1 cellular context compared by ENCODE assay signal in genomic region chr18:79429785-79430281, GRCh38.
A peak's percentile ranks its signal among the peaks of the same experiment; 100 is the strongest.
TF ChIP-seq lines count a peak whose summit lies in the region.

No MANE protein-coding gene starts in this region.

TF ChIP-seq in K562, 482 proteins besides CTCF, POLR2A, EP300 and RAD21 (continued from another document and continues in another):
- TF ChIP-seq TSHZ1 (CRISPR knock-in tag; IDR thresholded peaks at IDR 0.05) (no peak), NR2C1 (IDR thresholded peaks at IDR 0.05) (no peak), NR2C1 (tag; IDR thresholded peaks at IDR 0.05) (no peak), RBM17 (IDR thresholded peaks at IDR 0.05; ENCODE audit: borderline replicate concordance, low read depth, low read length) (no peak), TFE3 (CRISPR knock-in tag; IDR thresholded peaks at IDR 0.05) (no peak), IRF1 (CRISPR knock-in tag; IDR thresholded peaks at IDR 0.05; ENCODE audit: borderline replicate concordance) (no peak), DMBX1 (CRISPR knock-in tag; IDR thresholded peaks at IDR 0.05; ENCODE audit: borderline replicate concordance) (0 out of 2 replicates have a peak, but pooled peaks have one; percentile 30), KAT7 (CRISPR knock-in tag; IDR thresholded peaks at IDR 0.05; ENCODE audit: borderline replicate concordance) (no peak), ZNF778 (CRISPR knock-in tag; IDR thresholded peaks at IDR 0.05) (no peak), ZBTB1 (CRISPR knock-in tag; IDR thresholded peaks at IDR 0.05; ENCODE audit: borderline replicate concordance, low read depth) (no peak), TAF7 (tag; IDR thresholded peaks at IDR 0.05) (no peak), SMAD2 (IDR thresholded peaks at IDR 0.05; ENCODE audit: low read depth, low read length) (no peak), SMAD3 (CRISPR knock-in tag; conservative IDR thresholded peaks at IDR 0.05) (no peak), DIDO1 (tag; IDR thresholded peaks at IDR 0.05; ENCODE audit: low read depth) (no peak), TCF7L2 (IDR thresholded peaks at IDR 0.05; ENCODE audit: low read depth, low read length) (no peak), RFX7 (CRISPR knock-in tag; IDR thresholded peaks at IDR 0.05) (no peak), POLR3A (IDR thresholded peaks at IDR 0.05; ENCODE audit: borderline replicate concordance, extremely low read depth, insufficient read depth, insufficient read length) (no peak), CEBPZ (IDR thresholded peaks at IDR 0.05; ENCODE audit: borderline replicate concordance, low read depth, low read length) (no peak), ZNF551 (CRISPR knock-in tag; IDR thresholded peaks at IDR 0.05) (no peak), HNRNPH1 (optimal IDR thresholded peaks at IDR 0.05; ENCODE audit: low read depth, low read length) (no peak), HDAC1 (IDR thresholded peaks at IDR 0.05) (peak in 1 of 2 experiments; percentile 37; a peak in 1 of 4 replicates), LEF1 (IDR thresholded peaks at IDR 0.05) (peak; percentile 24; the same call in 1 of the 2 replicates), JUND (IDR thresholded peaks at IDR 0.05; ENCODE audit: borderline replicate concordance, low read depth, low read length) (no peak), JUND (tag; IDR thresholded peaks at IDR 0.05; ENCODE audit: borderline replicate concordance, low read depth, low read length) (no peak), BHLHE40 (IDR thresholded peaks at IDR 0.05; ENCODE audit: low read length) (peak; percentile 58; the same call in 1 of the 2 replicates), CXXC5 (CRISPR knock-in tag; IDR thresholded peaks at IDR 0.05) (peak; percentile 34), ZBTB12 (CRISPR knock-in tag; IDR thresholded peaks at IDR 0.05) (no peak), PHF21A (IDR thresholded peaks at IDR 0.05; ENCODE audit: borderline replicate concordance, low read depth) (no peak), ZNF830 (CRISPR knock-in tag; IDR thresholded peaks at IDR 0.05) (no peak), NR1H2 (CRISPR knock-in tag; IDR thresholded peaks at IDR 0.05) (no peak)
- TF ChIP-seq, protein P1, sequence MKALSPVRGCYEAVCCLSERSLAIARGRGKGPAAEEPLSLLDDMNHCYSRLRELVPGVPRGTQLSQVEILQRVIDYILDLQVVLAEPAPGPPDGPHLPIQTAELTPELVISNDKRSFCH (CRISPR knock-in tag; IDR thresholded peaks at IDR 0.05) = no peak
- TF ChIP-seq, protein P1 (tag; IDR thresholded peaks at IDR 0.05) = peak; percentile 32; the same call in 1 of the 2 replicates
- TF ChIP-seq, protein P2, sequence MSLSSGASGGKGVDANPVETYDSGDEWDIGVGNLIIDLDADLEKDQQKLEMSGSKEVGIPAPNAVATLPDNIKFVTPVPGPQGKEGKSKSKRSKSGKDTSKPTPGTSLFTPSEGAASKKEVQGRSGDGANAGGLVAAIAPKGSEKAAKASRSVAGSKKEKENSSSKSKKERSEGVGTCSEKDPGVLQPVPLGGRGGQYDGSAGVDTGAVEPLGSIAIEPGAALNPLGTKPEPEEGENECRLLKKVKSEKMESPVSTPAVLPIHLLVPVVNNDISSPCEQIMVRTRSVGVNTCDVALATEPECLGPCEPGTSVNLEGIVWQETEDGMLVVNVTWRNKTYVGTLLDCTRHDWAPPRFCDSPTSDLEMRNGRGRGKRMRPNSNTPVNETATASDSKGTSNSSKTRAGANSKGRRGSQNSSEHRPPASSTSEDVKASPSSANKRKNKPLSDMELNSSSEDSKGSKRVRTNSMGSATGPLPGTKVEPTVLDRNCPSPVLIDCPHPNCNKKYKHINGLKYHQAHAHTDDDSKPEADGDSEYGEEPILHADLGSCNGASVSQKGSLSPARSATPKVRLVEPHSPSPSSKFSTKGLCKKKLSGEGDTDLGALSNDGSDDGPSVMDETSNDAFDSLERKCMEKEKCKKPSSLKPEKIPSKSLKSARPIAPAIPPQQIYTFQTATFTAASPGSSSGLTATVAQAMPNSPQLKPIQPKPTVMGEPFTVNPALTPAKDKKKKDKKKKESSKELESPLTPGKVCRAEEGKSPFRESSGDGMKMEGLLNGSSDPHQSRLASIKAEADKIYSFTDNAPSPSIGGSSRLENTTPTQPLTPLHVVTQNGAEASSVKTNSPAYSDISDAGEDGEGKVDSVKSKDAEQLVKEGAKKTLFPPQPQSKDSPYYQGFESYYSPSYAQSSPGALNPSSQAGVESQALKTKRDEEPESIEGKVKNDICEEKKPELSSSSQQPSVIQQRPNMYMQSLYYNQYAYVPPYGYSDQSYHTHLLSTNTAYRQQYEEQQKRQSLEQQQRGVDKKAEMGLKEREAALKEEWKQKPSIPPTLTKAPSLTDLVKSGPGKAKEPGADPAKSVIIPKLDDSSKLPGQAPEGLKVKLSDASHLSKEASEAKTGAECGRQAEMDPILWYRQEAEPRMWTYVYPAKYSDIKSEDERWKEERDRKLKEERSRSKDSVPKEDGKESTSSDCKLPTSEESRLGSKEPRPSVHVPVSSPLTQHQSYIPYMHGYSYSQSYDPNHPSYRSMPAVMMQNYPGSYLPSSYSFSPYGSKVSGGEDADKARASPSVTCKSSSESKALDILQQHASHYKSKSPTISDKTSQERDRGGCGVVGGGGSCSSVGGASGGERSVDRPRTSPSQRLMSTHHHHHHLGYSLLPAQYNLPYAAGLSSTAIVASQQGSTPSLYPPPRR (CRISPR knock-in tag; IDR thresholded peaks at IDR 0.05; ENCODE audit: borderline replicate concordance) = no peak
- TF ChIP-seq, protein P3, sequence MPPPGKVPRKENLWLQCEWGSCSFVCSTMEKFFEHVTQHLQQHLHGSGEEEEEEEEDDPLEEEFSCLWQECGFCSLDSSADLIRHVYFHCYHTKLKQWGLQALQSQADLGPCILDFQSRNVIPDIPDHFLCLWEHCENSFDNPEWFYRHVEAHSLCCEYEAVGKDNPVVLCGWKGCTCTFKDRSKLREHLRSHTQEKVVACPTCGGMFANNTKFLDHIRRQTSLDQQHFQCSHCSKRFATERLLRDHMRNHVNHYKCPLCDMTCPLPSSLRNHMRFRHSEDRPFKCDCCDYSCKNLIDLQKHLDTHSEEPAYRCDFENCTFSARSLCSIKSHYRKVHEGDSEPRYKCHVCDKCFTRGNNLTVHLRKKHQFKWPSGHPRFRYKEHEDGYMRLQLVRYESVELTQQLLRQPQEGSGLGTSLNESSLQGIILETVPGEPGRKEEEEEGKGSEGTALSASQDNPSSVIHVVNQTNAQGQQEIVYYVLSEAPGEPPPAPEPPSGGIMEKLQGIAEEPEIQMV (tag; conservative IDR thresholded peaks at IDR 0.05; ENCODE audit: low read depth) = no peak
- TF ChIP-seq, protein P4, sequence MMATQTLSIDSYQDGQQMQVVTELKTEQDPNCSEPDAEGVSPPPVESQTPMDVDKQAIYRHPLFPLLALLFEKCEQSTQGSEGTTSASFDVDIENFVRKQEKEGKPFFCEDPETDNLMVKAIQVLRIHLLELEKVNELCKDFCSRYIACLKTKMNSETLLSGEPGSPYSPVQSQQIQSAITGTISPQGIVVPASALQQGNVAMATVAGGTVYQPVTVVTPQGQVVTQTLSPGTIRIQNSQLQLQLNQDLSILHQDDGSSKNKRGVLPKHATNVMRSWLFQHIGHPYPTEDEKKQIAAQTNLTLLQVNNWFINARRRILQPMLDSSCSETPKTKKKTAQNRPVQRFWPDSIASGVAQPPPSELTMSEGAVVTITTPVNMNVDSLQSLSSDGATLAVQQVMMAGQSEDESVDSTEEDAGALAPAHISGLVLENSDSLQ (IDR thresholded peaks at IDR 0.05) = no peak
- TF ChIP-seq, protein P5, sequence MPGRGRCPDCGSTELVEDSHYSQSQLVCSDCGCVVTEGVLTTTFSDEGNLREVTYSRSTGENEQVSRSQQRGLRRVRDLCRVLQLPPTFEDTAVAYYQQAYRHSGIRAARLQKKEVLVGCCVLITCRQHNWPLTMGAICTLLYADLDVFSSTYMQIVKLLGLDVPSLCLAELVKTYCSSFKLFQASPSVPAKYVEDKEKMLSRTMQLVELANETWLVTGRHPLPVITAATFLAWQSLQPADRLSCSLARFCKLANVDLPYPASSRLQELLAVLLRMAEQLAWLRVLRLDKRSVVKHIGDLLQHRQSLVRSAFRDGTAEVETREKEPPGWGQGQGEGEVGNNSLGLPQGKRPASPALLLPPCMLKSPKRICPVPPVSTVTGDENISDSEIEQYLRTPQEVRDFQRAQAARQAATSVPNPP (IDR thresholded peaks at IDR 0.05; ENCODE audit: borderline replicate concordance, insufficient read depth, insufficient read length) = no peak
